ENCODE assay signal across 8 cellular contexts in the genomic region with DNA sequence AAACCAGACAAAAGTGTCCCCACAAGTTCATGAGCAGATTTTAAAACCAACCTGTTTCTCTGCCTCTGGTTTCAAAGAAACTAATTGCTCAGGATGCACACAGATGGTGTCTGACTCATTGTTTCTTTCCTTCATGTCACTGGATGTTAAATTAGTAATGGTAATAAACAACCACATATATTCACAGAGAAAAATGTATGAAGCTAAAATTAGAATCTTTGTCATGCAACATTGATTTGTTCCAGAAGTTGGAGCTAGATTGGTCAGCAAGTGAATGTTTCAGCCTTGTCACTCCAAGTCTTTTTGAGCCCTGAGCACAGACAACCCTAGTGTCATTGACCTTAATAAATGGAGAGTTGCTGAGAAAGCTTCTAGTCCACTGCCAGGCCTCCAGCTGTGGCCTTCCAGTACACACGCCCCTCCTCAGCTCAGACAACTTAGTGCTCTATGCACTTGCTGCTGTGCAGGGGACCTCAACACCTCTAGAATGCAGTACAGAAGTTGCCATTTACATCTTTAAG.
DNase-seq lines count a peak whose midpoint lies in the region; ATAC-seq, FAIRE-seq and TF ChIP-seq lines count a peak whose summit lies in the region.

No MANE protein-coding gene starts in this region.

- peak overlapping the region; percentile 57 for H3K4me2 ChIP-seq in astrocyte (ENCODE audit: low read length)

- peak overlapping the region; percentile 48 for H3K9ac ChIP-seq in astrocyte (ENCODE audit: low read length)

- H3K36me3 ChIP-seq in astrocyte (ENCODE audit: insufficient read depth, low read length), result no peaks in the 10 kb centered on the region
- no peaks in the 10 kb centered on the region for H3K36me3 ChIP-seq in muscle layer of duodenum (ENCODE audit: control insufficient read depth in 1 of 2, insufficient read depth in 2 of 2, low read length in 2 of 2)

- H3K4me3 ChIP-seq in astrocyte (ENCODE audit: insufficient read depth, low read depth, low read length) (no peak overlapping the region), muscle layer of duodenum (ENCODE audit: low read depth in 1 of 2, low read length in 2 of 2) (no peak overlapping the region)

- peaks cover 2% of the 10 kb centered on the region for H3K9me3 Mint-ChIP-seq in astrocyte (ENCODE audit: unreplicated experiment)

- FAIRE-seq in astrocyte (lab: Jason Lieb, UNC), result no peak

- peaks cover 2% of the 10 kb centered on the region for H3K36me3 Mint-ChIP-seq in astrocyte (ENCODE audit: low read depth, unreplicated experiment)

- TF ChIP-seq CTCF in astrocyte (IDR thresholded peaks at IDR 0.05; ENCODE audit: insufficient read depth, low read depth, low read length), result no peak

- H2AFZ ChIP-seq in astrocyte (ENCODE audit: low read depth, low read length), result no peak overlapping the region

- H3K27ac ChIP-seq in astrocyte (ENCODE audit: low read depth, low read length), result peak overlapping the region; percentile 78
- H3K27ac ChIP-seq in muscle layer of duodenum (ENCODE audit: low read length), result peak overlapping the region; percentile 34

- H3K27me3 ChIP-seq in astrocyte (ENCODE audit: insufficient read depth, low read length), result no peaks in the 10 kb centered on the region
- H3K27me3 ChIP-seq in muscle layer of duodenum (ENCODE audit: low read depth, low read length), result no peaks in the 10 kb centered on the region

- no peak overlapping the region for H3K4me3 Mint-ChIP-seq in astrocyte (ENCODE audit: unreplicated experiment)

- H3K9me3 ChIP-seq in astrocyte (ENCODE audit: insufficient read depth, low read depth, low read length), result no peaks in the 10 kb centered on the region
- H3K9me3 ChIP-seq in muscle layer of duodenum (ENCODE audit: control insufficient read depth in 1 of 2, low read length in 2 of 2), result no peaks in the 10 kb centered on the region

- DNase-seq in GM04503 (ENCODE audit: low read depth) (peak; percentile 87), astrocyte (ENCODE audit: low read depth) (peak; percentile 93), 8988T (no peak), SIG-M5 (lab: John Stamatoyannopoulos, UW) (no peak), T1000 (lab: John Stamatoyannopoulos, UW) (no peak)
- no peak for DNase-seq in stimulated activated CD4-positive, alpha-beta T cell treated with anti-CD3 and anti-CD28 coated beads, Interleukin-1b, Interleukin-23, amount 100 ng/mL, for 48 hours

- no peak overlapping the region for H3K27ac Mint-ChIP-seq in astrocyte (ENCODE audit: unreplicated experiment)

- no peaks in the 10 kb centered on the region for H3K79me2 ChIP-seq in astrocyte (ENCODE audit: insufficient read depth, low read length)

- H3K4me1 ChIP-seq in astrocyte (ENCODE audit: insufficient read depth, low read length) (peaks cover 20% of the 10 kb centered on the region), muscle layer of duodenum (ENCODE audit: control insufficient read depth in 1 of 2, insufficient read depth in 2 of 2, low read length in 2 of 2) (peaks cover 5 to 13% of the 10 kb centered on the region in 2 donors)

- ATAC-seq in HG03108 (IDR thresholded peaks at IDR 0.05; ENCODE audit: unreplicated experiment), result peak; percentile 43

- peaks cover 3% of the 10 kb centered on the region for H3K27me3 Mint-ChIP-seq in astrocyte (ENCODE audit: low read depth, unreplicated experiment)

- H3K4me1 Mint-ChIP-seq in astrocyte (ENCODE audit: low read depth, unreplicated experiment), result peaks cover 16% of the 10 kb centered on the region

- H4K20me1 ChIP-seq in astrocyte (ENCODE audit: insufficient read depth, low read length), result no peaks in the 10 kb centered on the region

Comparison
In these comparisons a context has a peak if more than half of its experiments do, and no peak if none do; other contexts are left out.
1. DNase-seq: peak in GM04503 (single experiment) and astrocyte (single experiment); none in 8988T (single experiment), SIG-M5 (single experiment), T1000 (single experiment) and stimulated activated CD4-positive, alpha-beta T cell treated with anti-CD3 and anti-CD28 coated beads, Interleukin-1b, Interleukin-23, amount 100 ng/mL, for 48 hours (single experiment).